In genomic region chr9:125932012-125932411, GRCh38 we compare ENCODE assay signal across 8 cellular contexts.
DNase-seq lines count a peak whose midpoint lies in the region; ATAC-seq, FAIRE-seq and TF ChIP-seq lines count a peak whose summit lies in the region.

No MANE protein-coding gene starts in this region.

- H3K36me3 ChIP-seq in SK-N-MC (ENCODE audit: insufficient read depth, low read length), result no peaks in the 10 kb centered on the region
- peaks cover 15% of the 10 kb centered on the region for H3K36me3 ChIP-seq in lower lobe of right lung
- peaks cover 0 to 12% of the 10 kb centered on the region in 2 donors for H3K36me3 ChIP-seq in vagina

- H3K4me3 ChIP-seq in SK-N-MC, result no peak overlapping the region
- H3K4me3 ChIP-seq in skeletal muscle cell (ENCODE audit: low read depth, low read length), result no peak overlapping the region
- no peak overlapping the region for H3K4me3 ChIP-seq in lower lobe of right lung
- H3K4me3 ChIP-seq in vagina, result no peak overlapping the region

- H3K27ac ChIP-seq in SK-N-MC (peak overlapping the region; percentile 12; the same call in 1 of the 2 replicates), lower lobe of right lung (no peak overlapping the region), vagina (no peak overlapping the region)

- H3K9ac ChIP-seq in SK-N-MC (ENCODE audit: insufficient read length), result no peak overlapping the region

- TF ChIP-seq CTCF in lower lobe of right lung (IDR thresholded peaks at IDR 0.05) (no peak), vagina (IDR thresholded peaks at IDR 0.05) (no peak)

- TF ChIP-seq POLR2A in H54 (IDR thresholded peaks at IDR 0.05; ENCODE audit: low read depth, low read length), result no peak
- no peak for TF ChIP-seq POLR2A in vagina (IDR thresholded peaks at IDR 0.05)

- ATAC-seq in lower lobe of right lung, result no peak
- no peak for ATAC-seq in HG03565 (IDR thresholded peaks at IDR 0.05; ENCODE audit: unreplicated experiment)

- DNase-seq in H54 (ENCODE audit: insufficient read length, low spot score), result peak; percentile 69
- no peak for DNase-seq in SK-N-MC (ENCODE audit: low read depth, low spot score)
- DNase-seq in foreskin melanocyte, result peak; percentile 71
- DNase-seq in skeletal muscle cell (ENCODE audit: low read depth), result peak; percentile 94
- no peak for DNase-seq in lower lobe of right lung
- no peak for DNase-seq in vagina (ENCODE audit: extremely low spot score in 2 of 2)
- DNase-seq in GF-D8 (lab: John Stamatoyannopoulos, UW), result no peak

- peak; percentile 100 for FAIRE-seq in H54 (lab: Jason Lieb, UNC)

- H3K4me1 ChIP-seq in lower lobe of right lung (no peaks in the 10 kb centered on the region), vagina (peaks cover 24% of the 10 kb centered on the region)

- intact Hi-C loops in lower lobe of right lung (cut with DNase I), result no loop called here
- intact Hi-C loops in vagina (cut with DNase I), result no loop called here

- H3K9me3 ChIP-seq in SK-N-MC (ENCODE audit: low read depth, low read length) (no peaks in the 10 kb centered on the region), lower lobe of right lung (no peaks in the 10 kb centered on the region), vagina (no peaks in the 10 kb centered on the region)

- H3K27me3 ChIP-seq in lower lobe of right lung (ENCODE audit: low read depth), result no peaks in the 10 kb centered on the region
- H3K27me3 ChIP-seq in vagina, result no peaks in the 10 kb centered on the region

Comparison
In these comparisons a context has a peak if more than half of its experiments do, and no peak if none do; other contexts are left out.
1. DNase-seq: peak in H54 (single experiment), foreskin melanocyte (single experiment) and skeletal muscle cell (single experiment); none in SK-N-MC (single experiment), lower lobe of right lung (single experiment), vagina (0 of 2) and GF-D8 (single experiment).